Comparison of ENCODE assay signal across 14 cellular contexts in genomic region chr5:168174376-168174775, GRCh38.
DNase-seq lines count a peak whose midpoint lies in the region; ATAC-seq, FAIRE-seq and TF ChIP-seq lines count a peak whose summit lies in the region.
"Had no signal": no experiment of that assay in that cellular context is flagged by ENCODE, and none has a peak within 500 bp of the region (broad histone marks: within the 10 kb centered on the region; RNA-seq: fewer than 3 reads in every experiment).

No MANE protein-coding gene starts in this region.

- no peaks in the 10 kb centered on the region for H3K27me3 Mint-ChIP-seq in activated naive CD4-positive, alpha-beta T cell treated with anti-CD3 and anti-CD28 coated beads for 36 hours (ENCODE audit: low read depth)

- H3K27ac Mint-ChIP-seq in activated naive CD4-positive, alpha-beta T cell treated with anti-CD3 and anti-CD28 coated beads for 36 hours: no peak overlapping the region
- H3K27ac Mint-ChIP-seq: CD4-positive, CD25-positive, alpha-beta regulatory T cell had no signal

- ATAC-seq in GM21367 (IDR thresholded peaks at IDR 0.05; ENCODE audit: unreplicated experiment) (peak; percentile 77), HG03175 (IDR thresholded peaks at IDR 0.05; ENCODE audit: unreplicated experiment) (peak; percentile 46), GM18517 (IDR thresholded peaks at IDR 0.05; ENCODE audit: unreplicated experiment) (no peak)

- no peak for TF ChIP-seq POLR2A in GM12891 (IDR thresholded peaks at IDR 0.05; ENCODE audit: low read depth, low read length)

- no peaks in the 10 kb centered on the region for H3K9me3 Mint-ChIP-seq in activated naive CD4-positive, alpha-beta T cell treated with anti-CD3 and anti-CD28 coated beads for 36 hours
- H3K9me3 Mint-ChIP-seq: neural crest cell had no signal

- no peaks in the 10 kb centered on the region for H3K4me1 Mint-ChIP-seq in activated naive CD4-positive, alpha-beta T cell treated with anti-CD3 and anti-CD28 coated beads for 36 hours (ENCODE audit: low read depth)
- H3K4me1 Mint-ChIP-seq: CD4-positive, CD25-positive, alpha-beta regulatory T cell had no signal

- no peaks in the 10 kb centered on the region for H3K36me3 Mint-ChIP-seq in activated naive CD4-positive, alpha-beta T cell treated with anti-CD3 and anti-CD28 coated beads for 36 hours (ENCODE audit: low read depth)
- H3K36me3 Mint-ChIP-seq: CD4-positive, CD25-positive, alpha-beta regulatory T cell had no signal

- intact Hi-C loops in activated naive CD4-positive, alpha-beta T cell treated with anti-CD3 and anti-CD28 coated beads for 36 hours (cut with micrococcal nuclease): no loop called here

- H3K4me3 Mint-ChIP-seq in activated naive CD4-positive, alpha-beta T cell treated with anti-CD3 and anti-CD28 coated beads for 36 hours: no peak overlapping the region
- H3K4me3 Mint-ChIP-seq: CD4-positive, CD25-positive, alpha-beta regulatory T cell; neural crest cell had no signal

- DNase-seq in GM12891 (ENCODE audit: insufficient read length, low spot score) (no peak), RPMI8226 (peak; percentile 95), Kasumi-1 (lab: John Stamatoyannopoulos, UW) (no peak), HUDEP-2 (lab: John Stamatoyannopoulos, UW; ENCODE audit: unreplicated experiment in 76 of 76) (no peak)
- no peak for DNase-seq in activated naive CD4-positive, alpha-beta T cell treated with anti-CD3 and anti-CD28 coated beads for 36 hours
- DNase-seq: CD4-positive, CD25-positive, alpha-beta regulatory T cell; cerebellar nuclear complex; kidney glomerular epithelial cell; MV-4-11; T1000 had no signal

- peak; percentile 70 for FAIRE-seq in GM12891 (lab: Jason Lieb, UNC)

- CTCF ChIA-PET in activated naive CD4-positive, alpha-beta T cell treated with anti-CD3 and anti-CD28 coated beads for 36 hours (lab: Charles Lee): no interaction called here

TF ChIP-seq in GM12891, 5 proteins besides CTCF, POLR2A, EP300 and RAD21:
- no peak for TF ChIP-seq POLR2AphosphoS5 (IDR thresholded peaks at IDR 0.05; ENCODE audit: low read depth, low read length)
- TF ChIP-seq SPI1 (IDR thresholded peaks at IDR 0.05; ENCODE audit: low read depth, low read length): no peak
- TF ChIP-seq PAX5 (IDR thresholded peaks at IDR 0.05; ENCODE audit: insufficient read depth, low read length, severe bottlenecking): no peak
- no peak for TF ChIP-seq POU2F2 (IDR thresholded peaks at IDR 0.05; ENCODE audit: low read depth, low read length)
- TF ChIP-seq TAF1 (IDR thresholded peaks at IDR 0.05; ENCODE audit: low read depth, low read length): no peak
